Comparison of ENCODE assay signal across 15 cellular contexts in genomic region chr4:99054428-99054994, GRCh38. TPM values are rescaled to one million over a fixed set of nuclear protein-coding genes. Genes with fewer than 3 reads are reported as not detected.
DNase-seq lines count a peak whose midpoint lies in the region; ATAC-seq and TF ChIP-seq lines count a peak whose summit lies in the region.
"Had no signal": no experiment of that assay in that cellular context is flagged by ENCODE, and none has a peak within 500 bp of the region (broad histone marks: within the 10 kb centered on the region; RNA-seq: fewer than 3 reads in every experiment).

No MANE protein-coding gene starts in this region.

- POLR2A ChIA-PET in CD4-positive, alpha-beta memory T cell (lab: Charles Lee; ENCODE audit: partially characterized antibody): interaction anchor here (0.9 to 1.8 kb wide), 3 partner anchors 11 to 60 kb away, joined by 3 to 11 read pairs (median 3); partner anchors contain the start of gene METAP1

- H4K20me1 ChIP-seq in MM.1S (ENCODE audit: insufficient read depth, low read length): no peaks in the 10 kb centered on the region

- H3K4me1 Mint-ChIP-seq in CD4-positive, alpha-beta memory T cell: peaks cover 15 to 33% (median 23%) of the 10 kb centered on the region in 4 donors
- H3K4me1 Mint-ChIP-seq in T-helper 17 cell: peaks cover 30% of the 10 kb centered on the region

- H3K27ac Mint-ChIP-seq in CD4-positive, alpha-beta memory T cell: peak overlapping the region in 5 of 7 donors; percentile 37 to 88 (median 86)
- H3K27ac Mint-ChIP-seq in T-helper 17 cell: peak overlapping the region; percentile 34
- H3K27ac Mint-ChIP-seq: stimulated activated naive CD8-positive, alpha-beta T cell treated with anti-CD3 and anti-CD28 coated beads, Interleukin-15, Interleukin-2, amounts not matched to agents 100 ng/mL and 50 ng/mL, for 24 hours had no signal

- H3K9me3 ChIP-seq in CD4-positive, alpha-beta memory T cell (ENCODE audit: control insufficient read depth in 1 of 2, low read length in 2 of 2): no peaks in the 10 kb centered on the region
- H3K9me3 ChIP-seq in T-helper 17 cell (ENCODE audit: control insufficient read depth, low read length, poor library complexity, severe bottlenecking) (no peaks in the 10 kb centered on the region), MM.1S (replicated peaks; ENCODE audit: insufficient read depth, low read length) (no peaks in the 10 kb centered on the region), BE2C (no peaks in the 10 kb centered on the region)
- H3K9me3 ChIP-seq: SJSA1 had no signal

- TF ChIP-seq CTCF in MM.1S (IDR thresholded peaks at IDR 0.05; ENCODE audit: low read length): no peak
- TF ChIP-seq CTCF in BE2C (IDR thresholded peaks at IDR 0.05; ENCODE audit: low read depth, low read length): no peak

- H3K27ac ChIP-seq in CD4-positive, alpha-beta memory T cell (ENCODE audit: low read depth, low read length): no peak overlapping the region
- H3K27ac ChIP-seq in MM.1S (ENCODE audit: low read length): no peak overlapping the region
- H3K27ac ChIP-seq: SJSA1 had no signal

- H3K79me2 ChIP-seq in MM.1S (ENCODE audit: low read length): no peaks in the 10 kb centered on the region

- peak; percentile 48 for ATAC-seq in GM18867 (IDR thresholded peaks at IDR 0.05; ENCODE audit: unreplicated experiment)
- ATAC-seq in HG02798 (IDR thresholded peaks at IDR 0.05; ENCODE audit: poor library complexity, unreplicated experiment): peak; percentile 43
- no peak for ATAC-seq in T-helper 17 cell

- no peak for DNase-seq in CD4-positive, alpha-beta memory T cell
- no peak for DNase-seq in T-helper 17 cell
- no peak for DNase-seq in MM.1S
- DNase-seq in NCI-H1694 (lab: John Stamatoyannopoulos, UW): no peak
- DNase-seq in OCI-M2 (lab: John Stamatoyannopoulos, UW; ENCODE audit: unreplicated experiment): no peak
- DNase-seq in BE2C: no peak
- DNase-seq: activated CD8-positive, alpha-beta memory T cell treated with anti-CD3 and anti-CD28 coated beads, Interleukin-2, amount 50 U/mL, for 4 hours; foreskin melanocyte; midbrain; NCI-H2171 had no signal

- H3K36me3 ChIP-seq in CD4-positive, alpha-beta memory T cell (ENCODE audit: insufficient read depth, low read length): peaks cover 19% of the 10 kb centered on the region
- H3K36me3 ChIP-seq in MM.1S (replicated peaks; ENCODE audit: insufficient read depth, low read length): no peaks in the 10 kb centered on the region; the same call in 1 of the 2 replicates
- peaks cover 33% of the 10 kb centered on the region for H3K36me3 ChIP-seq in BE2C

- H3K9ac ChIP-seq in MM.1S (ENCODE audit: low read length): no peak overlapping the region

- no peaks in the 10 kb centered on the region for H3K27me3 Mint-ChIP-seq in CD4-positive, alpha-beta memory T cell
- no peaks in the 10 kb centered on the region for H3K27me3 Mint-ChIP-seq in T-helper 17 cell
- H3K27me3 Mint-ChIP-seq: stimulated activated naive CD8-positive, alpha-beta T cell treated with anti-CD3 and anti-CD28 coated beads, Interleukin-15, Interleukin-2, amounts not matched to agents 100 ng/mL and 50 ng/mL, for 24 hours had no signal

- H2AFZ ChIP-seq in MM.1S (ENCODE audit: low read length): no peak overlapping the region

- CTCF ChIA-PET in CD4-positive, alpha-beta memory T cell (lab: Charles Lee; ENCODE audit: partially characterized antibody): interaction anchor here (0.8 to 11.7 kb wide), 6 partner anchors 10 to 587 kb away, joined by 3 to 373 read pairs (median 4); partner anchors contain the start of gene METAP1

- H3K9me2 ChIP-seq in MM.1S (replicated peaks; ENCODE audit: insufficient read depth, low read length): no peaks in the 10 kb centered on the region

- H3K4me3 ChIP-seq in CD4-positive, alpha-beta memory T cell (ENCODE audit: low read length in 2 of 2): no peak overlapping the region
- H3K4me3 ChIP-seq in MM.1S (ENCODE audit: low read length) (no peak overlapping the region), BE2C (ENCODE audit: low read depth, low read length) (no peak overlapping the region)
- H3K4me3 ChIP-seq: SJSA1, smooth muscle cell had no signal

- no peak overlapping the region for H3K4me3 Mint-ChIP-seq in CD4-positive, alpha-beta memory T cell
- H3K4me3 Mint-ChIP-seq in T-helper 17 cell: peak overlapping the region; percentile 28
- H3K4me3 Mint-ChIP-seq: stimulated activated naive CD8-positive, alpha-beta T cell treated with anti-CD3 and anti-CD28 coated beads, Interleukin-15, Interleukin-2, amounts not matched to agents 100 ng/mL and 50 ng/mL, for 24 hours had no signal

- H3K4me1 ChIP-seq in CD4-positive, alpha-beta memory T cell (ENCODE audit: insufficient read depth, low read length): peaks cover 7% of the 10 kb centered on the region
- H3K4me1 ChIP-seq in MM.1S (ENCODE audit: low read length): peaks cover 4% of the 10 kb centered on the region; the same call in 1 of the 2 replicates
- peaks cover 6% of the 10 kb centered on the region for H3K4me1 ChIP-seq in BE2C

- peaks cover 0 to 1% (median 0%) of the 10 kb centered on the region in 8 donors for H3K9me3 Mint-ChIP-seq in CD4-positive, alpha-beta memory T cell
- H3K9me3 Mint-ChIP-seq: stimulated activated naive CD8-positive, alpha-beta T cell treated with anti-CD3 and anti-CD28 coated beads, Interleukin-15, Interleukin-2, amounts not matched to agents 100 ng/mL and 50 ng/mL, for 24 hours had no signal

- intact Hi-C loops in CD4-positive, alpha-beta memory T cell (cut with micrococcal nuclease): no loop called here

- peaks cover 36 to 48% of the 10 kb centered on the region in 2 donors for H3K36me3 Mint-ChIP-seq in CD4-positive, alpha-beta memory T cell
- peaks cover 11% of the 10 kb centered on the region for H3K36me3 Mint-ChIP-seq in T-helper 17 cell (ENCODE audit: low read depth)

- no peaks in the 10 kb centered on the region for H3F3A ChIP-seq in MM.1S (ENCODE audit: insufficient read depth, low read length)

- no peaks in the 10 kb centered on the region for H3K27me3 ChIP-seq in CD4-positive, alpha-beta memory T cell (ENCODE audit: insufficient read depth, low read length)
- H3K27me3 ChIP-seq in MM.1S (replicated peaks; ENCODE audit: insufficient read depth, low read length) (no peaks in the 10 kb centered on the region), BE2C (no peaks in the 10 kb centered on the region)
- H3K27me3 ChIP-seq: SJSA1 had no signal

- no peak overlapping the region for H3K4me2 ChIP-seq in MM.1S (ENCODE audit: low read depth, low read length)
- H3K4me2 ChIP-seq: smooth muscle cell had no signal

RNA-seq across cellular contexts. Expression of gene ADH5, which starts 34.1 kb away (rescaled TPM):
- 10 to 100 TPM; 75.6 to 80.5 TPM for total RNA-seq in CD4-positive, alpha-beta memory T cell
- 100 to 1,000 TPM; 142 to 171 TPM for polyA plus RNA-seq in CD4-positive, alpha-beta memory T cell
- 10 to 100 TPM; 39.5 to 45.9 TPM for total RNA-seq in T-helper 17 cell
- 102 TPM for polyA plus RNA-seq in BE2C (2012; ENCODE audit: insufficient read depth, insufficient read length, low read depth)

RNA-seq across cellular contexts. Expression of gene METAP1, which starts 59.0 kb away (rescaled TPM):
- total RNA-seq in CD4-positive, alpha-beta memory T cell: 10 to 100 TPM; 36.4 to 36.7 TPM
- 10 to 100 TPM; 33.5 to 33.6 TPM for polyA plus RNA-seq in CD4-positive, alpha-beta memory T cell
- total RNA-seq in T-helper 17 cell: 10 to 100 TPM; 37.2 to 40.1 TPM
- 37.2 TPM for polyA plus RNA-seq in BE2C (2012; ENCODE audit: insufficient read depth, insufficient read length, low read depth)
